Comparison of ENCODE assay signal across 20 cellular contexts in the genomic region with DNA sequence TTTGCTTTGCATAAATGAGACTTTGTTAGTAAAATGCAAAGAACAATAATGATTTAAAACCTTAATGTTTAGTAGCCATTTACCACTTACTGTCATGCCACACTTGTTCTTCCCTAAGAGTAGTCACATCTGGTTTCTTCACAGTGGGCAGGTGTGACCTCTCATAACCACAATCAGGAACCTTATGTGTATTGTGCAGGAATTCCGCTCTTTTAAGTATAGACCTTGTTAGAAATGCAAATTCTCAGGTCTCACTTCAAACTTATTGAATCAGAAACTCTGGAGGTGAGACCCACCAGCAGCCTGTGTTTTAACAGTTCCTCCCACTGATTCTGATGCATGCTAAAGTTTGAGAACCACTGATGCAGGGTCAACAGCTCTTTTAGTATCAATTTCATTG.
A peak's percentile ranks its signal among the peaks of the same experiment; 100 is the strongest.
DNase-seq lines count a peak whose midpoint lies in the region; ATAC-seq and TF ChIP-seq lines count a peak whose summit lies in the region.
"Had no signal": no experiment of that assay in that cellular context is flagged by ENCODE, and none has a peak within 500 bp of the region (broad histone marks: within the 10 kb centered on the region; RNA-seq: fewer than 3 reads in every experiment).

No MANE protein-coding gene starts in this region.

- no peaks in the 10 kb centered on the region for H3K9me3 ChIP-seq in OCI-LY7 (ENCODE audit: low read length)
- H3K9me3 ChIP-seq: A549, Caco-2, MG63 had no signal

- intact Hi-C loops in OCI-LY7 (cut with micrococcal nuclease; ENCODE audit: unreplicated experiment), result no loop called here

- H3K27ac ChIP-seq in OCI-LY7 (ENCODE audit: low read depth, low read length, poor library complexity, severe bottlenecking), result no peak overlapping the region
- H3K27ac ChIP-seq: A549, KMS-11 had no signal

- H3K36me3 ChIP-seq in OCI-LY7 (ENCODE audit: insufficient read depth, low read length), result no peaks in the 10 kb centered on the region
- H3K36me3 ChIP-seq: MG63 had no signal

- no peak overlapping the region for H3K4me3 Mint-ChIP-seq in nephron progenitor cell
- H3K4me3 Mint-ChIP-seq: CD14-positive monocyte had no signal

- H3K79me2 ChIP-seq in OCI-LY7 (ENCODE audit: insufficient read depth, low read depth, low read length), result no peaks in the 10 kb centered on the region

- ATAC-seq in GM18511 (IDR thresholded peaks at IDR 0.05; ENCODE audit: unreplicated experiment) (peak; percentile 53), GM19395 (IDR thresholded peaks at IDR 0.05; ENCODE audit: unreplicated experiment) (peak; percentile 54), HG02884 (IDR thresholded peaks at IDR 0.05; ENCODE audit: unreplicated experiment) (peak; percentile 46)
- ATAC-seq: A549, HepG2 had no signal

- POLR2A ChIA-PET in OCI-LY7 (lab: Charles Lee), result no interaction called here

- H3K9me3 Mint-ChIP-seq in nephron progenitor cell, result peaks cover 23% of the 10 kb centered on the region

- no peak overlapping the region for H2AFZ ChIP-seq in OCI-LY7 (ENCODE audit: low read length)

- H3K36me3 Mint-ChIP-seq in nephron progenitor cell (ENCODE audit: low read depth), result peaks cover 5% of the 10 kb centered on the region
- H3K36me3 Mint-ChIP-seq: CD14-positive monocyte had no signal

- peak; percentile 34 for DNase-seq in OCI-LY7 (ENCODE audit: low spot score)
- no peak for DNase-seq in SW 1271 (lab: John Stamatoyannopoulos, UW)
- DNase-seq in NCI-H524 treated with DMSO at 0.1 percent for 48 hours (lab: John Stamatoyannopoulos, UW), result no peak
- DNase-seq in nephron progenitor cell, result no peak
- DNase-seq: Caco-2, HCEC 1CT, MG63, NCI-H1105, NCI-H187 treated with DMSO at 0.1 percent for 48 hours, NCI-H2171, NCI-H510A, OCI-M1, RPMI8226 had no signal

- no peaks in the 10 kb centered on the region for H3K9me2 ChIP-seq in OCI-LY7 (ENCODE audit: insufficient read depth, low read length)

- CTCF ChIA-PET in OCI-LY7 (lab: Charles Lee; ENCODE audit: unreplicated experiment), result no interaction called here

- H4K20me1 ChIP-seq in OCI-LY7 (ENCODE audit: insufficient read depth, low read length), result no peaks in the 10 kb centered on the region

- H3K4me2 ChIP-seq in OCI-LY7 (ENCODE audit: low read length), result peak overlapping the region; percentile 4; the same call in 1 of the 2 replicates
- H3K4me2 ChIP-seq: A549, KMS-11 had no signal

- no TSS peak for BruUV-seq in OCI-LY7 (replicated peaks; lab: Mats Ljungman, UMichigan)

- H3K4me3 ChIP-seq in OCI-LY7 (ENCODE audit: low read depth, low read length, poor library complexity, severe bottlenecking), result no peak overlapping the region
- H3K4me3 ChIP-seq: A549, MG63 had no signal

- no peak overlapping the region for H3K27ac Mint-ChIP-seq in nephron progenitor cell

- peaks cover 12% of the 10 kb centered on the region for H3K4me1 ChIP-seq in OCI-LY7 (ENCODE audit: insufficient read depth, low read length, poor library complexity, severe bottlenecking)
- H3K4me1 ChIP-seq: A549, Caco-2 had no signal

- H3K4me1 Mint-ChIP-seq in nephron progenitor cell, result peaks cover 5% of the 10 kb centered on the region
- H3K4me1 Mint-ChIP-seq: CD14-positive monocyte had no signal

- no peak for TF ChIP-seq CTCF in OCI-LY7 (conservative IDR thresholded peaks at IDR 0.05; ENCODE audit: low read length)
- no peak for TF ChIP-seq CTCF in nephron progenitor cell (IDR thresholded peaks at IDR 0.05)

- H3K27me3 Mint-ChIP-seq in nephron progenitor cell (ENCODE audit: low read depth, poor library complexity), result no peaks in the 10 kb centered on the region
